12 cellular contexts compared by ENCODE assay signal in genomic region chr2:171531291-171531690, GRCh38. TPM values are rescaled to one million over a fixed set of nuclear protein-coding genes. Genes with fewer than 3 reads are reported as not detected.
DNase-seq lines count a peak whose midpoint lies in the region; ATAC-seq and TF ChIP-seq lines count a peak whose summit lies in the region.
"Had no signal": no experiment of that assay in that cellular context is flagged by ENCODE, and none has a peak within 500 bp of the region (broad histone marks: within the 10 kb centered on the region; RNA-seq: fewer than 3 reads in every experiment).

No MANE protein-coding gene starts in this region.

- peak; percentile 76 for DNase-seq in Daoy (ENCODE audit: low read depth)
- DNase-seq in RPMI7951 (ENCODE audit: low read depth): peak; percentile 79
- peak; percentile 83 for DNase-seq in fibroblast of mammary gland (ENCODE audit: low read depth)
- peak; percentile 16 for DNase-seq in pons (ENCODE audit: low spot score)
- no peak for DNase-seq in DMS 273 treated with DMSO at 0.1 percent for 48 hours (lab: John Stamatoyannopoulos, UW)
- DNase-seq: activated CD4-positive, alpha-beta T cell treated with anti-CD3 and anti-CD28 coated beads, Interleukin-2, amount 50 U/mL, for 1 hour; CD8-positive, alpha-beta T cell; NCI-H2107; SHP77 treated with DMSO at 0.1 percent for 48 hours had no signal

- peak overlapping the region; percentile 18 for H3K4me3 ChIP-seq in fibroblast of mammary gland (ENCODE audit: control insufficient read depth, low read depth, low read length)

- no peak for TF ChIP-seq CTCF in fibroblast of mammary gland (conservative IDR thresholded peaks at IDR 0.05; ENCODE audit: control insufficient read depth, insufficient read depth, low read depth, low read length)

- no peak for ATAC-seq in HG03135 (IDR thresholded peaks at IDR 0.05; ENCODE audit: unreplicated experiment)
- no peak for ATAC-seq in GM18873 (IDR thresholded peaks at IDR 0.05; ENCODE audit: low FRiP score, unreplicated experiment)
- no peak for ATAC-seq in HG03025 (IDR thresholded peaks at IDR 0.05; ENCODE audit: low FRiP score, unreplicated experiment)
- ATAC-seq: CD8-positive, alpha-beta T cell had no signal

RNA-seq across cellular contexts. Expression of gene CYBRD1, which starts 9.0 kb away (rescaled TPM):
- total RNA-seq in Daoy (2014; rRNA removed; shearing (Covaris generic)): 10.2 and 12.3 TPM in 2 replicates
- 125 and 139 TPM in 2 replicates for total RNA-seq in RPMI7951 (2014; rRNA removed; shearing (Covaris generic))
